7 cellular contexts compared by ENCODE assay signal in genomic region chr7:151519045-151519764, GRCh38. TPM values are rescaled to one million over a fixed set of nuclear protein-coding genes. Genes with fewer than 3 reads are reported as not detected.
DNase-seq lines count a peak whose midpoint lies in the region; ATAC-seq, FAIRE-seq and TF ChIP-seq lines count a peak whose summit lies in the region.
"Not testable (repeated sequence)": the region's sequence is repeated elsewhere in the genome, so short reads cannot be mapped to it uniquely, and the experiment has no call there.

No MANE protein-coding gene starts in this region.

- H3K4me1 Mint-ChIP-seq in activated CD4-positive, alpha-beta memory T cell treated with anti-CD3 and anti-CD28 coated beads for 36 hours (ENCODE audit: low read depth) = peaks cover 41% of the 10 kb centered on the region

- peak; percentile 52 for ATAC-seq in GM18517 (IDR thresholded peaks at IDR 0.05; ENCODE audit: unreplicated experiment)
- ATAC-seq in HG02852 (IDR thresholded peaks at IDR 0.05; ENCODE audit: unreplicated experiment) = peak; percentile 49

- H3K27me3 Mint-ChIP-seq in activated CD4-positive, alpha-beta memory T cell treated with anti-CD3 and anti-CD28 coated beads for 36 hours = not testable (repeated sequence)

- not testable (repeated sequence) for H3K36me3 Mint-ChIP-seq in activated CD4-positive, alpha-beta memory T cell treated with anti-CD3 and anti-CD28 coated beads for 36 hours

- H3K4me3 Mint-ChIP-seq in activated CD4-positive, alpha-beta memory T cell treated with anti-CD3 and anti-CD28 coated beads for 36 hours = peak overlapping the region; percentile 92

- not testable (repeated sequence) for H3K9me3 Mint-ChIP-seq in activated CD4-positive, alpha-beta memory T cell treated with anti-CD3 and anti-CD28 coated beads for 36 hours

- POLR2A ChIA-PET in activated CD4-positive, alpha-beta memory T cell treated with anti-CD3 and anti-CD28 coated beads for 36 hours (lab: Charles Lee) = interaction anchor here (0.6 to 3.7 kb wide), 5 partner anchors 19 to 507 kb away, joined by 4 to 25 read pairs (median 4); partner anchors contain the start of gene PRKAG2

- peak; percentile 35 to 36 for DNase-seq in NCI-H2081 (lab: John Stamatoyannopoulos, UW)
- peak; percentile 70 for DNase-seq in activated CD4-positive, alpha-beta memory T cell treated with anti-CD3 and anti-CD28 coated beads for 36 hours
- DNase-seq in choroid plexus epithelial cell (ENCODE audit: low read depth) = peak; percentile 32
- DNase-seq in kidney = peak; percentile 88

- TF ChIP-seq CTCF in choroid plexus epithelial cell (conservative IDR thresholded peaks at IDR 0.05; ENCODE audit: low read depth, low read length); kidney (IDR thresholded peaks at IDR 0.05; ENCODE audit: borderline replicate concordance, extremely low read depth, insufficient read depth): not testable (repeated sequence)

- H3K9ac ChIP-seq in kidney (ENCODE audit: low read length in 2 of 2) = peak overlapping the region; percentile 95 to 96

- peaks cover 8 to 14% of the 10 kb centered on the region in 2 donors for H3K4me1 ChIP-seq in kidney (ENCODE audit: control insufficient read depth in 1 of 2, insufficient read depth in 1 of 2, low read depth in 1 of 2, low read length in 2 of 2)

- not testable (repeated sequence) for H3K9me3 ChIP-seq in kidney (ENCODE audit: control insufficient read depth in 1 of 2, low read length in 2 of 2)

- H3K27ac Mint-ChIP-seq in activated CD4-positive, alpha-beta memory T cell treated with anti-CD3 and anti-CD28 coated beads for 36 hours = peak overlapping the region; percentile 96

- not testable (repeated sequence) for H3K36me3 ChIP-seq in kidney (ENCODE audit: control insufficient read depth in 1 of 2, insufficient read depth in 2 of 2, low read length in 2 of 2)

- not testable (repeated sequence) for FAIRE-seq in kidney (lab: Jason Lieb, UNC)

- intact Hi-C loops in activated CD4-positive, alpha-beta memory T cell treated with anti-CD3 and anti-CD28 coated beads for 36 hours (cut with micrococcal nuclease) = loop anchor here (2.0 to 5.0 kb wide), 4 partner anchors 47 to 292 kb away; partner anchors contain the start of gene ABCF2
- intact Hi-C loops in kidney (cut with DNase I) = not testable (repeated sequence)

- CTCF ChIA-PET in activated CD4-positive, alpha-beta memory T cell treated with anti-CD3 and anti-CD28 coated beads for 36 hours (lab: Charles Lee) = interaction anchor here (1.0 to 1.7 kb wide), 5 partner anchors 48 to 265 kb away, joined by 3 to 9 read pairs (median 4); no protein-coding TSS in a partner anchor

- H3K27ac ChIP-seq in kidney (ENCODE audit: low read depth in 2 of 2, low read length in 2 of 2) (peak overlapping the region; percentile 94 to 95), skin epidermis (peak overlapping the region; percentile 87 to 100 (median 97))

- H3K4me3 ChIP-seq in choroid plexus epithelial cell (ENCODE audit: low read depth, low read length) (peak overlapping the region; percentile 72), kidney (ENCODE audit: low read length in 2 of 2) (peak overlapping the region; percentile 90 to 94), skin epidermis (peak overlapping the region; percentile 43 to 92 (median 84))

RNA-seq across cellular contexts. Expression of gene RHEB, which starts 0.5 kb away (rescaled TPM):
- 10 to 100 TPM; 62.0 to 64.6 TPM for total RNA-seq in activated CD4-positive, alpha-beta memory T cell treated with anti-CD3 and anti-CD28 coated beads for 36 hours
- total RNA-seq in kidney = 92.7 TPM
- 123 TPM for polyA plus RNA-seq in kidney (ENCODE audit: insufficient read depth, low read depth, low replicate concordance)

Comparison
In these comparisons a context has a peak if more than half of its experiments do, and no peak if none do; other contexts are left out.
1. Peak in every context shown above with its lines: DNase-seq, ATAC-seq, H3K4me3 ChIP-seq and H3K27ac ChIP-seq.
2. DNase-seq: peak in every context shown above with its lines; median percentile 88 in kidney; 70 in activated CD4-positive, alpha-beta memory T cell treated with anti-CD3 and anti-CD28 coated beads for 36 hours; 36 in NCI-H2081; 32 in choroid plexus epithelial cell.